28 cellular contexts compared by ENCODE assay signal in the genomic region with DNA sequence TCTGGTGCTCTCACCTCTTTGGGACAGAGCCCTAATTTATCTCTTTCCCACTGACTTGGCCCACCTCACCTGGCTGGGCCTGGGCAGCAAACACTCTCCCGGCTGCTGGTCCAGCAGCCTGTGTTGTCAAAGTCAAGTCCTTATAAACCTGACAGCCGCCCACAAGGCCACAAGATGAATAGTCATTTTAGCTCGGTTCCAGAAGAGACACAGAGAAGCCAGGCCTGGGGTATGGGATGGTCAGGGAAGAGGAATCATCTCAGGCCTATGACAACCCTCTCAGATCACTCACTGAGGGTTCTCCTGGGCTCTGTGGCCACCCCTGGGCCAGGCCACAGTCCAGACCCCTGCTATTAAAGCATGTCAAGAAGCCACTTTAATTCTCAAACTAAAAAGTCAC.
"Had no signal": no experiment of that assay in that cellular context is flagged by ENCODE, and none has a peak within 500 bp of the region (broad histone marks: within the 10 kb centered on the region; RNA-seq: fewer than 3 reads in every experiment).

No MANE protein-coding gene starts in this region.

- H3K9me3 ChIP-seq: pancreas, prostate gland, right lobe of liver, suprapubic skin, testis, upper lobe of right lung, uterus had no signal

- H3K4me1 ChIP-seq: pancreas, prostate gland, transverse colon, upper lobe of right lung, uterus had no signal

- H3K27ac ChIP-seq: pancreas, prostate gland, right lobe of liver, sigmoid colon, suprapubic skin, testis, tibial artery, transverse colon, upper lobe of right lung, uterus had no signal

- H3K4me3 Mint-ChIP-seq: naive B cell; naive thymus-derived CD8-positive, alpha-beta T cell; natural killer cell treated with Interleukin-12 subunit alpha and Interleukin-12 subunit beta and Interleukin-15 and Interleukin-18, amount 100 ng/mL, for 72 hours; nephron progenitor cell; neural crest cell; stimulated activated memory B cell treated with anti-CD40 and anti-IgM and Interleukin-4, amounts not matched to agents 10 μg/mL and 1 μg/mL and 100 μg/mL, for 72 hours; stimulated activated naive CD8-positive, alpha-beta T cell treated with anti-CD3 and anti-CD28 coated beads, Interleukin-15, amount 100 ng/mL, for 72 hours; type B pancreatic cell had no signal

- H3K4me3 ChIP-seq: pancreas, prostate gland, right lobe of liver, sigmoid colon, suprapubic skin, testis, tibial artery, transverse colon, upper lobe of right lung, uterus had no signal

- H3K36me3 ChIP-seq: pancreas, prostate gland, right lobe of liver, sigmoid colon, suprapubic skin, tibial artery, transverse colon, upper lobe of right lung, uterus had no signal

- H3K27me3 ChIP-seq: right lobe of liver, testis had no signal

- H3K4me1 Mint-ChIP-seq: stimulated activated memory B cell treated with anti-CD40 and anti-IgM and Interleukin-4, amounts not matched to agents 10 μg/mL and 1 μg/mL and 100 μg/mL, for 72 hours; stimulated activated naive CD8-positive, alpha-beta T cell treated with anti-CD3 and anti-CD28 coated beads, Interleukin-15, amount 100 ng/mL, for 72 hours had no signal

- H3K27ac Mint-ChIP-seq: naive B cell; natural killer cell treated with Interleukin-12 subunit alpha and Interleukin-12 subunit beta and Interleukin-15 and Interleukin-18, amount 100 ng/mL, for 72 hours; nephron progenitor cell; stimulated activated memory B cell treated with anti-CD40 and anti-IgM and Interleukin-4, amounts not matched to agents 10 μg/mL and 1 μg/mL and 100 μg/mL, for 72 hours; type B pancreatic cell had no signal

- H3K36me3 Mint-ChIP-seq: type B pancreatic cell had no signal

- H3K9me3 Mint-ChIP-seq: natural killer cell treated with Interleukin-12 subunit alpha and Interleukin-12 subunit beta and Interleukin-15 and Interleukin-18, amount 100 ng/mL, for 72 hours had no signal

- DNase-seq: naive B cell; naive thymus-derived CD8-positive, alpha-beta T cell; nephron progenitor cell; occipital lobe; pancreas; right cardiac atrium; sigmoid colon; small intestine; stimulated activated CD4-positive, alpha-beta T cell treated with anti-CD3 and anti-CD28 coated beads, Interleukin-1b, Interleukin-23, amount 100 ng/mL, for 48 hours; stimulated activated CD4-positive, alpha-beta T cell treated with anti-CD3 and anti-CD28 coated beads, Interleukin-4, amount 100 ng/mL, for 1 hour; stimulated activated CD4-positive, alpha-beta T cell treated with anti-CD3 and anti-CD28 coated beads, Interleukin-4, amount 100 ng/mL, for 4 hours; stimulated activated CD8-positive, alpha-beta memory T cell treated with anti-CD3 and anti-CD28 coated beads, Interleukin-4, amount 100 ng/mL, for 48 hours; stimulated activated naive CD4-positive, alpha-beta T cell; stimulated activated naive CD8-positive, alpha-beta T cell treated with anti-CD3 and anti-CD28 coated beads, Interleukin-15, amount 100 ng/mL, for 72 hours; stimulated activated naive CD8-positive, alpha-beta T cell treated with anti-CD3 and anti-CD28 coated beads, Interleukin-15, Interleukin-2, amounts not matched to agents 100 U/mL and 50 U/mL, for 24 hours; substantia nigra; testis; tibial artery; transverse colon; upper lobe of right lung; uterus had no signal
